10 cellular contexts compared by ENCODE assay signal in genomic region chr5:175517824-175518450, GRCh38.
A peak's percentile ranks its signal among the peaks of the same experiment; 100 is the strongest.
DNase-seq lines count a peak whose midpoint lies in the region; ATAC-seq and TF ChIP-seq lines count a peak whose summit lies in the region.
"Had no signal": no experiment of that assay in that cellular context is flagged by ENCODE, and none has a peak within 500 bp of the region (broad histone marks: within the 10 kb centered on the region; RNA-seq: fewer than 3 reads in every experiment).

No MANE protein-coding gene starts in this region.

- no peak for TF ChIP-seq CTCF in astrocyte of the spinal cord (IDR thresholded peaks at IDR 0.05; ENCODE audit: low read depth, low read length)
- TF ChIP-seq CTCF in coronary artery (IDR thresholded peaks at IDR 0.05): no peak
- no peak for TF ChIP-seq CTCF in GM20000 (IDR thresholded peaks at IDR 0.05; ENCODE audit: extremely low read depth, missing control alignments)

- no peak for ATAC-seq in HG03354 (IDR thresholded peaks at IDR 0.05; ENCODE audit: poor library complexity, severe bottlenecking, unreplicated experiment)

- no peak overlapping the region for H3K27ac ChIP-seq in coronary artery
- H3K27ac ChIP-seq: KMS-11, ovary had no signal

- H3K4me3 ChIP-seq in astrocyte of the spinal cord (ENCODE audit: low read depth, low read length) (no peak overlapping the region), coronary artery (no peak overlapping the region)
- H3K4me3 ChIP-seq: ovary had no signal

- in situ Hi-C loops in astrocyte of the spinal cord (cut with HindIII; ENCODE audit: low sequenced_read_pairs): no loop called here

- peak; percentile 83 for DNase-seq in EH (ENCODE audit: low read depth)
- peak; percentile 63 for DNase-seq in activated CD4-positive, CD25-positive, alpha-beta regulatory T cell treated with anti-CD3 and anti-CD28 coated beads, Interleukin-2, amount 50 U/mL, for 72 hours
- DNase-seq in astrocyte of the spinal cord (ENCODE audit: low read depth, low spot score): peak; percentile 90
- peak; percentile 50 to 76 (median 60) for DNase-seq in stimulated activated CD4-positive, alpha-beta T cell treated with anti-CD3 and anti-CD28 coated beads, Interleukin-1b, Interleukin-23, amount 100 ng/mL, for 24 hours (ENCODE audit: low read depth in 4 of 4, low spot score in 1 of 4)
- DNase-seq in OCI-M2 (lab: John Stamatoyannopoulos, UW; ENCODE audit: unreplicated experiment): no peak
- DNase-seq in coronary artery (ENCODE audit: low spot score): no peak
- no peak for DNase-seq in GM20000 (ENCODE audit: low spot score)
- DNase-seq: ovary had no signal

Comparison
In these comparisons a context has a peak if more than half of its experiments do, and no peak if none do; other contexts are left out.
1. DNase-seq: peak in EH (single experiment), activated CD4-positive, CD25-positive, alpha-beta regulatory T cell treated with anti-CD3 and anti-CD28 coated beads, Interleukin-2, amount 50 U/mL, for 72 hours (single experiment), astrocyte of the spinal cord (single experiment) and stimulated activated CD4-positive, alpha-beta T cell treated with anti-CD3 and anti-CD28 coated beads, Interleukin-1b, Interleukin-23, amount 100 ng/mL, for 24 hours (4 of 4); none in OCI-M2 (single experiment), coronary artery (single experiment) and GM20000 (single experiment).